ENCODE assay signal across 25 cellular contexts in genomic region chr20:25078662-25079061, GRCh38. TPM values are rescaled to one million over a fixed set of nuclear protein-coding genes. Genes with fewer than 3 reads are reported as not detected.
"Had no signal": no experiment of that assay in that cellular context is flagged by ENCODE, and none has a peak within 500 bp of the region (broad histone marks: within the 10 kb centered on the region; RNA-seq: fewer than 3 reads in every experiment).

No MANE protein-coding gene starts in this region.

- H3K36me3 ChIP-seq: colonic mucosa, esophagus squamous epithelium, gastrocnemius medialis, sigmoid colon, suprapubic skin, tibial nerve, uterus had no signal

- H3K27ac Mint-ChIP-seq: activated B cell treated with CpG ODN at 0.5 μM for 24 hours; activated CD4-positive, alpha-beta T cell treated with anti-CD3 and anti-CD28 coated beads for 36 hours; activated naive CD4-positive, alpha-beta T cell treated with anti-CD3 and anti-CD28 coated beads, Interleukin-2, amount 50 U/mL, for 72 hours; brain; endodermal cell; nephron progenitor cell; stimulated activated naive CD8-positive, alpha-beta T cell treated with anti-CD3 and anti-CD28 coated beads, Interleukin-15, Interleukin-2, amounts not matched to agents 100 ng/mL and 50 ng/mL, for 24 hours; T-helper 17 cell had no signal

- H3K4me3 Mint-ChIP-seq: activated B cell treated with CpG ODN at 0.5 μM for 24 hours; activated CD4-positive, alpha-beta T cell treated with anti-CD3 and anti-CD28 coated beads for 36 hours; endodermal cell; nephron progenitor cell; stimulated activated naive CD8-positive, alpha-beta T cell treated with anti-CD3 and anti-CD28 coated beads, Interleukin-15, Interleukin-2, amounts not matched to agents 100 ng/mL and 50 ng/mL, for 24 hours; T-helper 17 cell had no signal

- FAIRE-seq: islet of Langerhans had no signal

- H3K4me1 Mint-ChIP-seq: nephron progenitor cell had no signal

- H3K4me3 ChIP-seq: colonic mucosa, smooth muscle cell had no signal

- H3K9me3 Mint-ChIP-seq: activated B cell treated with CpG ODN at 0.5 μM for 24 hours; endodermal cell; stimulated activated naive CD8-positive, alpha-beta T cell treated with anti-CD3 and anti-CD28 coated beads, Interleukin-15, Interleukin-2, amounts not matched to agents 100 ng/mL and 50 ng/mL, for 24 hours had no signal

- H3K9me3 ChIP-seq: colonic mucosa, esophagus squamous epithelium, gastrocnemius medialis, sigmoid colon, suprapubic skin, tibial nerve, uterus had no signal

- H3K4me1 ChIP-seq: colonic mucosa had no signal

- H3K36me3 Mint-ChIP-seq: brain had no signal

- DNase-seq: activated B cell treated with CpG ODN at 0.5 μM for 24 hours; activated CD4-positive, alpha-beta T cell treated with anti-CD3 and anti-CD28 coated beads for 36 hours; activated CD4-positive, alpha-beta T cell treated with anti-CD3 and anti-CD28 coated beads, Interleukin-2, amount 50 U/mL, for 4 hours; activated T-cell treated with anti-CD3 and anti-CD28 coated beads for 4 hours; aorta; central memory CD4-positive, alpha-beta T cell; endodermal cell; esophagus squamous epithelium; gastrocnemius medialis; left cardiac atrium; nephron progenitor cell; sigmoid colon; stimulated activated CD4-positive, alpha-beta T cell treated with anti-CD3 and anti-CD28 coated beads, Interleukin-2, amount 100 ng/mL, for 48 hours; SW 1271; T-helper 17 cell; uterus had no signal

- H3K27ac ChIP-seq: colonic mucosa, esophagus squamous epithelium, suprapubic skin, tibial nerve, uterus had no signal

- ATAC-seq: activated CD4-positive, alpha-beta T cell treated with anti-CD3 and anti-CD28 coated beads for 36 hours; activated naive CD4-positive, alpha-beta T cell treated with anti-CD3 and anti-CD28 coated beads, Interleukin-2, amount 50 U/mL, for 72 hours; left cardiac atrium; T-helper 17 cell had no signal

RNA-seq across cellular contexts. Expression of gene VSX1, which starts 3.3 kb away (rescaled TPM):
- total RNA-seq: activated B cell treated with CpG ODN at 0.5 μM for 24 hours; activated CD4-positive, alpha-beta T cell treated with anti-CD3 and anti-CD28 coated beads for 36 hours; activated naive CD4-positive, alpha-beta T cell treated with anti-CD3 and anti-CD28 coated beads, Interleukin-2, amount 50 U/mL, for 72 hours; aorta; colonic mucosa; endodermal cell; esophagus squamous epithelium; renal cortical epithelial cell; sigmoid colon; smooth muscle cell; suprapubic skin; T-helper 17 cell; tibial nerve had no signal
- polyA plus RNA-seq: aorta, smooth muscle cell had no signal
